ENCODE assay signal across 1 cellular context in genomic region chr22:21981874-21982273, GRCh38.
TF ChIP-seq lines count a peak whose summit lies in the region.

No MANE protein-coding gene starts in this region.

TF ChIP-seq in K562, 482 proteins besides CTCF, POLR2A, EP300 and RAD21 (continued from another document):
- TF ChIP-seq HMGXB4 (CRISPR knock-in tag; IDR thresholded peaks at IDR 0.05) (0 out of 2 replicates have a peak, but pooled peaks have one; percentile 15), PURB (CRISPR knock-in tag; IDR thresholded peaks at IDR 0.05; ENCODE audit: low read depth) (0 out of 2 replicates have a peak, but pooled peaks have one; percentile 0), CHD2 (IDR thresholded peaks at IDR 0.05; ENCODE audit: low read depth, low read length) (no peak)
